Comparison of ENCODE assay signal across 1 cellular context in the genomic region with DNA sequence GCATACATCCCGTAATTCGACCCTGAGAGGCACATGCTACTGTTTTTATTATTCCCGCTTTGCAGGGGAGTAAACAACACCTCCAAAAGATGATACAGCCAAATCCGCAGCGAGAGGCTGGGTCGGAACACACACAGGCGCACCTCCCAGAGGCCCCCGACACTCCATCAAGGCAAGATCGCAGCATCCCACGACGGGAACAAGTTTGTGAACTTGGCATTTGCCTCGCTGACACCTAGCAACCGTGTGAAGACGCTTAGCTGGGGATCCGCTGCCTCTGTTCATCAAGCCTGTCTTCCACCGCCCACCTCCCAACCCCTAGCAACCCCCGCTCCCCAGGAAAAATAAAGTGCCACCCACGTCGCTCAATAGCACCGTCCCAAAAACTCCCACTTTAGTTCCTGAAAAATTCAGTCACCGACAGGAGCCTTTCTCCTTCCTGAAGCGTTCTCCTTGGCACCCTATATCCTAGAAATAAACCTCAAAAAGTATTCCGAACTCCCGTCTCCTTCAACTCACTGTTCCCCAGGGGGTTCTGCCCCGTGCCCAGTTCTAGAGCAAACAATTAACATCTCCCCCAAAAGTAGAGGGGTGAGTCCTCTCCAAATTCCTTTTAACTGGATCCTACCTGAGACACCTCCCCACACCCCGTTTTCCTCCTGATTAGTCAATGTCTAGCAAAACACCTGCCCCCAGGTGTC.
TF ChIP-seq lines count a peak whose summit lies in the region.

No MANE protein-coding gene starts in this region.

TF ChIP-seq in WTC11, 78 proteins besides CTCF, POLR2A, EP300 and RAD21 (continued from another document):
- TF ChIP-seq ZBTB43 (CRISPR knock-in tag; IDR thresholded peaks at IDR 0.05), result no peak
- TF ChIP-seq TEAD1 (CRISPR knock-in tag; IDR thresholded peaks at IDR 0.05), result no peak
- no peak for TF ChIP-seq SOX15 (CRISPR knock-in tag; IDR thresholded peaks at IDR 0.05)
- no peak for TF ChIP-seq NFATC4 (CRISPR knock-in tag; IDR thresholded peaks at IDR 0.05)
- TF ChIP-seq NR1H2 (CRISPR knock-in tag; IDR thresholded peaks at IDR 0.05), result no peak
- TF ChIP-seq CREB1 (CRISPR knock-in tag; IDR thresholded peaks at IDR 0.05), result no peak
- TF ChIP-seq, protein P1, sequence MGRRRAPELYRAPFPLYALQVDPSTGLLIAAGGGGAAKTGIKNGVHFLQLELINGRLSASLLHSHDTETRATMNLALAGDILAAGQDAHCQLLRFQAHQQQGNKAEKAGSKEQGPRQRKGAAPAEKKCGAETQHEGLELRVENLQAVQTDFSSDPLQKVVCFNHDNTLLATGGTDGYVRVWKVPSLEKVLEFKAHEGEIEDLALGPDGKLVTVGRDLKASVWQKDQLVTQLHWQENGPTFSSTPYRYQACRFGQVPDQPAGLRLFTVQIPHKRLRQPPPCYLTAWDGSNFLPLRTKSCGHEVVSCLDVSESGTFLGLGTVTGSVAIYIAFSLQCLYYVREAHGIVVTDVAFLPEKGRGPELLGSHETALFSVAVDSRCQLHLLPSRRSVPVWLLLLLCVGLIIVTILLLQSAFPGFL (CRISPR knock-in tag; IDR thresholded peaks at IDR 0.05; ENCODE audit: borderline replicate concordance), result no peak
- no peak for TF ChIP-seq ZNF121 (CRISPR knock-in tag; IDR thresholded peaks at IDR 0.05)
- no peak for TF ChIP-seq KAT7 (CRISPR knock-in tag; IDR thresholded peaks at IDR 0.05; ENCODE audit: borderline replicate concordance)
- TF ChIP-seq, protein P2, sequence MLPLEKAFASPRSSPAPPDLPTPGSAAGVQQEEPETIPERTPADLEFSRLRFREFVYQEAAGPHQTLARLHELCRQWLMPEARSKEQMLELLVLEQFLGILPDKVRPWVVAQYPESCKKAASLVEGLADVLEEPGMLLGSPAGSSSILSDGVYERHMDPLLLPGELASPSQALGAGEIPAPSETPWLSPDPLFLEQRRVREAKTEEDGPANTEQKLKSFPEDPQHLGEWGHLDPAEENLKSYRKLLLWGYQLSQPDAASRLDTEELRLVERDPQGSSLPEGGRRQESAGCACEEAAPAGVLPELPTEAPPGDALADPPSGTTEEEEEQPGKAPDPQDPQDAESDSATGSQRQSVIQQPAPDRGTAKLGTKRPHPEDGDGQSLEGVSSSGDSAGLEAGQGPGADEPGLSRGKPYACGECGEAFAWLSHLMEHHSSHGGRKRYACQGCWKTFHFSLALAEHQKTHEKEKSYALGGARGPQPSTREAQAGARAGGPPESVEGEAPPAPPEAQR (CRISPR knock-in tag; IDR thresholded peaks at IDR 0.05), result no peak
- no peak for TF ChIP-seq IRF1 (CRISPR knock-in tag; IDR thresholded peaks at IDR 0.05)
- TF ChIP-seq, protein P3, sequence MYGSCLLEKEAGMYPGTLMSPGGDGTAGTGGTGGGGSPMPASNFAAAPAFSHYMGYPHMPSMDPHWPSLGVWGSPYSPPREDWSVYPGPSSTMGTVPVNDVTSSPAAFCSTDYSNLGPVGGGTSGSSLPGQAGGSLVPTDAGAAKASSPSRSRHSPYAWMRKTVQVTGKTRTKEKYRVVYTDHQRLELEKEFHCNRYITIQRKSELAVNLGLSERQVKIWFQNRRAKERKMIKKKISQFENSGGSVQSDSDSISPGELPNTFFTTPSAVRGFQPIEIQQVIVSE (CRISPR knock-in tag; IDR thresholded peaks at IDR 0.05; ENCODE audit: borderline replicate concordance), result no peak
